ENCODE assay signal across 18 cellular contexts in genomic region chr6:127249619-127250018, GRCh38. TPM values are rescaled to one million over a fixed set of nuclear protein-coding genes. Genes with fewer than 3 reads are reported as not detected.
DNase-seq lines count a peak whose midpoint lies in the region; ATAC-seq lines count a peak whose summit lies in the region.
"Had no signal": no experiment of that assay in that cellular context is flagged by ENCODE, and none has a peak within 500 bp of the region (broad histone marks: within the 10 kb centered on the region; RNA-seq: fewer than 3 reads in every experiment).

No MANE protein-coding gene starts in this region.

- H2BK15ac ChIP-seq in mesendoderm (replicated peaks; ENCODE audit: low read depth) = no peak overlapping the region

- H3K9ac ChIP-seq in mesendoderm (ENCODE audit: low read length) = no peak overlapping the region
- H3K9ac ChIP-seq: BLaER1, GM23248 had no signal

- no peak overlapping the region for H3K4me2 ChIP-seq in mesendoderm (ENCODE audit: low read length)
- H3K4me2 ChIP-seq: BLaER1 had no signal

- no peaks in the 10 kb centered on the region for H3K79me2 ChIP-seq in mesendoderm (ENCODE audit: control insufficient read depth, insufficient read depth, low read length)

- no peak overlapping the region for H4K5ac ChIP-seq in mesendoderm (ENCODE audit: low read length)

- no peak overlapping the region for H4K8ac ChIP-seq in mesendoderm (ENCODE audit: low read depth, low read length)

- no peak overlapping the region for H2BK5ac ChIP-seq in mesendoderm (ENCODE audit: low read length)

- no peak for ATAC-seq in HG02981 (IDR thresholded peaks at IDR 0.05; ENCODE audit: unreplicated experiment)
- ATAC-seq: CD8-positive, alpha-beta T cell; GM12878 had no signal

- H3K4me3 ChIP-seq in mesendoderm (ENCODE audit: low read length) = no peak overlapping the region
- H3K4me3 ChIP-seq: BLaER1, GM12878, GM23248 had no signal

- H3K56ac ChIP-seq in mesendoderm (ENCODE audit: low read length) = no peak overlapping the region

- peak; percentile 41 for DNase-seq in Ammon's horn (ENCODE audit: low spot score)
- peak; percentile 97 for DNase-seq in G401 (ENCODE audit: low spot score)
- DNase-seq in cerebellar nuclear complex (lab: John Stamatoyannopoulos, UW) = peak; percentile 69 to 86
- peak; percentile 6 for DNase-seq in mesendoderm
- no peak for DNase-seq in SIG-M5 (lab: John Stamatoyannopoulos, UW)
- DNase-seq: Caco-2; CD4-positive, CD25-positive, alpha-beta regulatory T cell; CD8-positive, alpha-beta T cell; DMS153; DND-41; GDM1; GM23248; H7; HCEC 1CT had no signal

- no peak overlapping the region for H3K23ac ChIP-seq in mesendoderm (ENCODE audit: low read length)

- no peak overlapping the region for H2AK5ac ChIP-seq in mesendoderm (ENCODE audit: low read length)

- no peaks in the 10 kb centered on the region for H3K36me3 ChIP-seq in mesendoderm (ENCODE audit: control insufficient read depth, insufficient read depth, low read length)
- H3K36me3 ChIP-seq: BLaER1 had no signal

- no peaks in the 10 kb centered on the region for H3K27me3 ChIP-seq in mesendoderm (ENCODE audit: insufficient read depth, low read length, poor library complexity)
- H3K27me3 ChIP-seq: BLaER1 had no signal

- no CpG with 5 or more reads among the region's 1 CpG for WGBS in mesendoderm (ENCODE audit: extremely low coverage, insufficient coverage, low lambda C conversion rate)

- in situ Hi-C loops in G401 (cut with HindIII; ENCODE audit: low sequenced_read_pairs) = no loop called here

- no peak overlapping the region for H3K27ac ChIP-seq in mesendoderm (ENCODE audit: low read depth, low read length)
- H3K27ac ChIP-seq: BLaER1, C4-2B, GM23248 had no signal

- no peak overlapping the region for H2BK120ac ChIP-seq in mesendoderm (ENCODE audit: low read depth, low read length)

- no peaks in the 10 kb centered on the region for H3K4me1 ChIP-seq in mesendoderm (ENCODE audit: control insufficient read depth, low read depth, low read length)
- H3K4me1 ChIP-seq: BLaER1, Caco-2 had no signal

- H3K79me1 ChIP-seq in mesendoderm (ENCODE audit: low read length) = no peaks in the 10 kb centered on the region

- no peak overlapping the region for H3K18ac ChIP-seq in mesendoderm (ENCODE audit: low read length)

- no peak overlapping the region for H3K4ac ChIP-seq in mesendoderm (ENCODE audit: low read depth, low read length)

RNA-seq across cellular contexts. Expression of gene RNF146, which starts 17.0 kb away (rescaled TPM):
- 14.8 and 21.7 TPM in 2 replicates for total RNA-seq in G401 (2014; rRNA removed; shearing (Covaris generic))
- polyA plus RNA-seq in mesendoderm (2013, experiment 1 of 2) = 15.7 TPM
- polyA plus RNA-seq in mesendoderm (2013, experiment 2 of 2) = 16.4 TPM
